ENCODE assay signal across 25 cellular contexts in the genomic region with DNA sequence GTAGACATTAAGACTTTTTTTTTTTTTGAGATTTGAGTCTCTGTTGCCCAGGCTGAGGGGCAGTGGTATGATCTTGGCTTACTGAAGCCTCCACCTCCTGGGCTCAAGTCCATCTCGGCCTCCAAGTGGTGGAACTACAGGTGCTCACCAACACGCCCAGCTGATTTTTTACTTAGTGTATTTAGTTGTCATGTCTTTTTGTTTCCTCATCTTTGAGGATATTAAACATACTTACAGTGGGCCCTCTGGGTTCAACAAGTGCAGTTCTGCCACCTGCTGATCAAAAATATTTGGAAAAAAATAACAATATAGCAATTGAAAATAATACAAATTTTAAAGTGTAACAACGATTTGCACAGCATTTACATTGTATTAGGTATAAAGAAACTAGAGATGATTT. TPM values are rescaled to one million over a fixed set of nuclear protein-coding genes. Genes with fewer than 3 reads are reported as not detected.
DNase-seq lines count a peak whose midpoint lies in the region; ATAC-seq and FAIRE-seq lines count a peak whose summit lies in the region.
"Had no signal": no experiment of that assay in that cellular context is flagged by ENCODE, and none has a peak within 500 bp of the region (broad histone marks: within the 10 kb centered on the region; RNA-seq: fewer than 3 reads in every experiment).

No MANE protein-coding gene starts in this region.

- peaks cover 19% of the 10 kb centered on the region for H3K27me3 Mint-ChIP-seq in activated T-helper 17 cell treated with anti-CD3 and anti-CD28 coated beads, Interleukin-2, amount 50 U/mL, for 72 hours

- no peak overlapping the region for H3K27ac Mint-ChIP-seq in activated T-helper 17 cell treated with anti-CD3 and anti-CD28 coated beads, Interleukin-2, amount 50 U/mL, for 72 hours
- H3K27ac Mint-ChIP-seq: natural killer cell treated with Interleukin-12 subunit alpha and Interleukin-12 subunit beta and Interleukin-15 and Interleukin-18, amount 100 ng/mL, for 72 hours; T-cell had no signal

- no peaks in the 10 kb centered on the region for H3K9me3 Mint-ChIP-seq in activated T-helper 17 cell treated with anti-CD3 and anti-CD28 coated beads, Interleukin-2, amount 50 U/mL, for 72 hours
- H3K9me3 Mint-ChIP-seq: activated T-cell treated with anti-CD3 and anti-CD28 coated beads, Interleukin-2, amount 50 U/mL, for 4 hours; CD4-positive, alpha-beta memory T cell; natural killer cell treated with Interleukin-12 subunit alpha and Interleukin-12 subunit beta and Interleukin-15 and Interleukin-18, amount 100 ng/mL, for 72 hours; T-cell had no signal

- H3K4me1 Mint-ChIP-seq in activated T-helper 17 cell treated with anti-CD3 and anti-CD28 coated beads, Interleukin-2, amount 50 U/mL, for 72 hours = no peaks in the 10 kb centered on the region

- H3K79me2 ChIP-seq in Karpas-422 (ENCODE audit: low read length) = no peaks in the 10 kb centered on the region

- intact Hi-C loops in cardiac septum (cut with DNase I) = no loop called here
- intact Hi-C loops in right cardiac atrium (cut with DNase I) = no loop called here

- WGBS in right cardiac atrium = 70% methylated on average over 3 of the region's 3 CpGs

- no peak for ATAC-seq in right cardiac atrium
- no peak for ATAC-seq in activated T-helper 17 cell treated with anti-CD3 and anti-CD28 coated beads, Interleukin-2, amount 50 U/mL, for 72 hours (replicated peaks)
- ATAC-seq: activated T-cell treated with anti-CD3 and anti-CD28 coated beads, Interleukin-2, amount 50 U/mL, for 4 hours; heart right ventricle; left lung; natural killer cell treated with Interleukin-12 subunit alpha and Interleukin-12 subunit beta and Interleukin-15 and Interleukin-18, amount 100 ng/mL, for 72 hours; Right ventricle myocardium inferior; T-cell had no signal

- H3K27me3 ChIP-seq in right cardiac atrium (ENCODE audit: control insufficient read depth, insufficient read depth) (no peaks in the 10 kb centered on the region), Karpas-422 (ENCODE audit: low read length) (no peaks in the 10 kb centered on the region), SJCRH30 (peaks cover 14% of the 10 kb centered on the region; the same call in 1 of the 2 replicates)

- H3K27ac ChIP-seq in right cardiac atrium (ENCODE audit: low read length) = no peak overlapping the region
- H3K27ac ChIP-seq in Karpas-422 (ENCODE audit: low read length) = no peak overlapping the region
- no peak overlapping the region for H3K27ac ChIP-seq in SJCRH30
- H3K27ac ChIP-seq: heart right ventricle, left lung, upper lobe of left lung had no signal

- no peaks in the 10 kb centered on the region for H3K9me3 ChIP-seq in right cardiac atrium (ENCODE audit: control insufficient read depth, low read length)
- no peaks in the 10 kb centered on the region for H3K9me3 ChIP-seq in Karpas-422 (ENCODE audit: low read length)
- 0 out of 2 replicates have a peak, but pooled peaks cover 4% of the 10 kb centered on the region for H3K9me3 ChIP-seq in SJCRH30 (replicated peaks)
- H3K9me3 ChIP-seq: heart right ventricle, left lung, upper lobe of left lung had no signal

- no peak overlapping the region for H3K4me3 Mint-ChIP-seq in activated T-helper 17 cell treated with anti-CD3 and anti-CD28 coated beads, Interleukin-2, amount 50 U/mL, for 72 hours
- H3K4me3 Mint-ChIP-seq: activated T-cell treated with anti-CD3 and anti-CD28 coated beads, Interleukin-2, amount 50 U/mL, for 4 hours; CD4-positive, alpha-beta memory T cell; natural killer cell treated with Interleukin-12 subunit alpha and Interleukin-12 subunit beta and Interleukin-15 and Interleukin-18, amount 100 ng/mL, for 72 hours; T-cell had no signal

- no peak for FAIRE-seq in urothelium cell line (lab: Jason Lieb, UNC)
- FAIRE-seq: bronchial epithelial cell, endothelial cell of umbilical vein had no signal

- H2AFZ ChIP-seq in Karpas-422 (ENCODE audit: low read length) = no peak overlapping the region

- no peaks in the 10 kb centered on the region for H3K9me2 ChIP-seq in Karpas-422 (replicated peaks; ENCODE audit: insufficient read depth, low read length)

- no peak overlapping the region for H3K4me2 ChIP-seq in Karpas-422 (ENCODE audit: low read depth, low read length, poor library complexity, severe bottlenecking)

- DNase-seq in cardiac septum (ENCODE audit: low spot score) = peak; percentile 36
- no peak for DNase-seq in right cardiac atrium
- DNase-seq in Karpas-422 = peak; percentile 51
- DNase-seq in SJCRH30 = peak; percentile 19 to 43
- DNase-seq in urothelium cell line (ENCODE audit: low spot score) = peak; percentile 2
- no peak for DNase-seq in NCI-H1436 treated with DMSO at 0.1 percent for 48 hours (lab: John Stamatoyannopoulos, UW)
- DNase-seq in HuH-7 (ENCODE audit: low spot score) = no peak
- DNase-seq: ACHN; activated naive CD4-positive, alpha-beta T cell treated with Interleukin-2 at 50 U/mL for 16 hours; activated T-cell treated with anti-CD3 and anti-CD28 coated beads, Interleukin-2, amount 50 U/mL, for 4 hours; CD4-positive, alpha-beta memory T cell; GF-D8; HCEC 1CT; heart right ventricle; left lung; NCI-H1105 treated with DMSO at 0.1 percent for 48 hours; NCI-H510A treated with DMSO at 0.1 percent for 48 hours; posterior cingulate gyrus; T-cell; upper lobe of left lung had no signal

- no peaks in the 10 kb centered on the region for H3K36me3 Mint-ChIP-seq in activated T-helper 17 cell treated with anti-CD3 and anti-CD28 coated beads, Interleukin-2, amount 50 U/mL, for 72 hours (ENCODE audit: low read depth)
- H3K36me3 Mint-ChIP-seq: CD4-positive, alpha-beta memory T cell; natural killer cell treated with Interleukin-12 subunit alpha and Interleukin-12 subunit beta and Interleukin-15 and Interleukin-18, amount 100 ng/mL, for 72 hours; T-cell had no signal

- no peaks in the 10 kb centered on the region for H3K4me1 ChIP-seq in right cardiac atrium (ENCODE audit: control insufficient read depth, insufficient read depth, low read length)
- peaks cover 16% of the 10 kb centered on the region for H3K4me1 ChIP-seq in Karpas-422 (ENCODE audit: low read length)
- H3K4me1 ChIP-seq in SJCRH30 = no peaks in the 10 kb centered on the region

- no peaks in the 10 kb centered on the region for H3K36me3 ChIP-seq in Karpas-422 (ENCODE audit: insufficient read depth, low read length)
- no peaks in the 10 kb centered on the region for H3K36me3 ChIP-seq in SJCRH30
- H3K36me3 ChIP-seq: heart right ventricle, left lung, upper lobe of left lung had no signal

- H3K4me3 ChIP-seq in right cardiac atrium (ENCODE audit: low read length) (no peak overlapping the region), Karpas-422 (ENCODE audit: low read length) (no peak overlapping the region), SJCRH30 (no peak overlapping the region)
- H3K4me3 ChIP-seq: heart right ventricle, left lung, upper lobe of left lung had no signal

- H3K9ac ChIP-seq in Karpas-422 (ENCODE audit: low read length) = no peak overlapping the region

- H4K20me1 ChIP-seq in Karpas-422 (ENCODE audit: insufficient read depth, low read depth, low read length) = no peaks in the 10 kb centered on the region

RNA-seq across cellular contexts. Expression of a gene that starts 4.4 kb away (rescaled TPM):
- total RNA-seq in cardiac septum (11.1 TPM), right cardiac atrium (1 to 10 TPM; 1.2 to 2.5 (median 2.2) TPM)
- 3.3 TPM for polyA plus RNA-seq in right cardiac atrium
- 0.58 and 0.63 TPM in 2 replicates for total RNA-seq in Karpas-422 (2014; rRNA removed; shearing (Covaris generic); ENCODE audit: low replicate concordance)
- 82.7 and 104 TPM in 2 replicates for total RNA-seq in SJCRH30 (2014; rRNA removed; shearing (Covaris generic))
- total RNA-seq in activated T-helper 17 cell treated with anti-CD3 and anti-CD28 coated beads, Interleukin-2, amount 50 U/mL, for 72 hours = 1 to 10 TPM; 1.5 to 3.7 TPM
- total RNA-seq: bronchial epithelial cell; CD4-positive, alpha-beta memory T cell had no signal
- polyA plus RNA-seq: CD4-positive, alpha-beta memory T cell had no signal

RNA-seq across cellular contexts. Expression of a gene that starts 26.1 kb away (rescaled TPM):
- total RNA-seq in cardiac septum (15.0 TPM), right cardiac atrium (10 to 100 TPM; 14.0 to 22.6 (median 18.1) TPM)
- 21.3 TPM for polyA plus RNA-seq in right cardiac atrium
- 0.87 TPM in 1 of 2 replicates, not detected in the other for total RNA-seq in Karpas-422 (2014; rRNA removed; shearing (Covaris generic); ENCODE audit: low replicate concordance)
- 234 and 262 TPM in 2 replicates for total RNA-seq in SJCRH30 (2014; rRNA removed; shearing (Covaris generic))
- 1 to 10 TPM; 1.5 to 1.6 TPM for total RNA-seq in activated T-helper 17 cell treated with anti-CD3 and anti-CD28 coated beads, Interleukin-2, amount 50 U/mL, for 72 hours
- polyA plus RNA-seq: CD4-positive, alpha-beta memory T cell had no signal

RNA-seq across cellular contexts. Expression of a gene that starts 32.7 kb away (rescaled TPM):
- total RNA-seq in cardiac septum = 31.0 TPM
- total RNA-seq in right cardiac atrium = 10 to 100 TPM; 29.3 to 44.6 (median 38.1) TPM
- polyA plus RNA-seq in right cardiac atrium = 28.9 TPM
- total RNA-seq in Karpas-422 (2014; rRNA removed; shearing (Covaris generic); ENCODE audit: low replicate concordance) = 16.8 and 22.9 TPM in 2 replicates
- total RNA-seq in SJCRH30 (2014; rRNA removed; shearing (Covaris generic)) = 157 and 192 TPM in 2 replicates
- 10 to 100 TPM; 16.7 to 19.5 TPM for total RNA-seq in activated T-helper 17 cell treated with anti-CD3 and anti-CD28 coated beads, Interleukin-2, amount 50 U/mL, for 72 hours

RNA-seq across cellular contexts. Expression of a gene that starts 46.4 kb away (rescaled TPM):
- total RNA-seq in cardiac septum (17.9 TPM), right cardiac atrium (10 to 100 TPM; 14.9 to 17.1 (median 15.6) TPM)
- 8.7 TPM for polyA plus RNA-seq in right cardiac atrium
- 9.3 and 23.9 TPM in 2 replicates for total RNA-seq in Karpas-422 (2014; rRNA removed; shearing (Covaris generic); ENCODE audit: low replicate concordance)
- 170 and 171 TPM in 2 replicates for total RNA-seq in SJCRH30 (2014; rRNA removed; shearing (Covaris generic))
- total RNA-seq in activated T-helper 17 cell treated with anti-CD3 and anti-CD28 coated beads, Interleukin-2, amount 50 U/mL, for 72 hours = 10 to 100 TPM; 16.0 to 23.0 TPM

RNA-seq across cellular contexts. Expression of a gene that starts 56.6 kb away (rescaled TPM):
- total RNA-seq in cardiac septum = 133 TPM
- 100 to 1,000 TPM; 145 to 168 (median 154) TPM for total RNA-seq in right cardiac atrium
- 127 TPM for polyA plus RNA-seq in right cardiac atrium
- total RNA-seq in Karpas-422 (2014; rRNA removed; shearing (Covaris generic); ENCODE audit: low replicate concordance) = 72.6 and 120 TPM in 2 replicates
- total RNA-seq in SJCRH30 (2014; rRNA removed; shearing (Covaris generic)) = 1,587 and 1,701 TPM in 2 replicates
- 100 to 1,000 TPM; 107 to 114 TPM for total RNA-seq in activated T-helper 17 cell treated with anti-CD3 and anti-CD28 coated beads, Interleukin-2, amount 50 U/mL, for 72 hours

Comparison
In these comparisons a context has a peak if more than half of its experiments do, and no peak if none do; other contexts are left out.
1. DNase-seq: peak in cardiac septum (single experiment), Karpas-422 (single experiment), SJCRH30 (2 of 2) and urothelium cell line (single experiment); none in right cardiac atrium (0 of 3), NCI-H1436 treated with DMSO at 0.1 percent for 48 hours (single experiment) and HuH-7 (single experiment).